ENCODE assay signal across 24 cellular contexts in genomic region chr16:1510272-1510671, GRCh38. TPM values are rescaled to one million over a fixed set of nuclear protein-coding genes. Genes with fewer than 3 reads are reported as not detected.
DNase-seq lines count a peak whose midpoint lies in the region; ATAC-seq and TF ChIP-seq lines count a peak whose summit lies in the region.
"Had no signal": no experiment of that assay in that cellular context is flagged by ENCODE, and none has a peak within 500 bp of the region (broad histone marks: within the 10 kb centered on the region; RNA-seq: fewer than 3 reads in every experiment).

No MANE protein-coding gene starts in this region.

- intact Hi-C loops in ascending aorta (cut with DNase I) (no loop called here), esophagus muscularis mucosa (cut with DNase I) (no loop called here), tibial artery (cut with DNase I; ENCODE audit: low total_unique reads) (no loop called here)
- intact Hi-C loops in activated CD4-positive, alpha-beta T cell treated with anti-CD3 and anti-CD28 coated beads, Interleukin-2, amount 10 ng/mL, durations not matched to agents 24 days and 14 days (cut with micrococcal nuclease) = no loop called here

- no peaks in the 10 kb centered on the region for H3K79me2 ChIP-seq in GM23248 (ENCODE audit: insufficient read depth)

- no peak overlapping the region for H3K9ac ChIP-seq in GM23248

- no peak overlapping the region for H2AFZ ChIP-seq in GM23248

- no peak overlapping the region for H3K4me2 ChIP-seq in GM23248 (ENCODE audit: unreplicated experiment)

- no peaks in the 10 kb centered on the region for H3K27me3 Mint-ChIP-seq in nephron progenitor cell (ENCODE audit: low read depth, poor library complexity)
- H3K27me3 Mint-ChIP-seq in activated CD4-positive, alpha-beta T cell treated with anti-CD3 and anti-CD28 coated beads, Interleukin-2, amount 10 ng/mL, durations not matched to agents 24 days and 14 days = no peaks in the 10 kb centered on the region
- H3K27me3 Mint-ChIP-seq: activated B cell treated with CpG ODN at 0.5 μM for 24 hours; activated CD8-positive, alpha-beta memory T cell treated with anti-CD3 and anti-CD28 coated beads, Interleukin-2, amount 10 ng/mL, durations not matched to agents 7 days and 5 days had no signal

- in situ Hi-C loops in GM23248 (cut with MboI) = no loop called here

- H4K20me1 ChIP-seq in GM23248 (ENCODE audit: insufficient read depth) = no peaks in the 10 kb centered on the region

- H3K27me3 ChIP-seq in ascending aorta = no peaks in the 10 kb centered on the region
- no peaks in the 10 kb centered on the region for H3K27me3 ChIP-seq in esophagus muscularis mucosa
- no peaks in the 10 kb centered on the region for H3K27me3 ChIP-seq in tibial artery
- no peaks in the 10 kb centered on the region for H3K27me3 ChIP-seq in GM23248 (replicated peaks; ENCODE audit: insufficient read depth)
- H3K27me3 ChIP-seq: breast epithelium, Peyer's patch, SJSA1 had no signal

- H3K27ac Mint-ChIP-seq in nephron progenitor cell = peak overlapping the region; percentile 72
- no peak overlapping the region for H3K27ac Mint-ChIP-seq in activated CD4-positive, alpha-beta T cell treated with anti-CD3 and anti-CD28 coated beads, Interleukin-2, amount 10 ng/mL, durations not matched to agents 24 days and 14 days
- H3K27ac Mint-ChIP-seq: activated B cell treated with CpG ODN at 0.5 μM for 24 hours; activated CD8-positive, alpha-beta memory T cell treated with anti-CD3 and anti-CD28 coated beads, Interleukin-2, amount 10 ng/mL, durations not matched to agents 7 days and 5 days; activated naive CD4-positive, alpha-beta T cell treated with anti-CD3 and anti-CD28 coated beads for 36 hours had no signal

- 83% methylated on average over 7 of the region's 10 CpGs for WGBS in esophagus muscularis mucosa
- whole genome bisulfite sequencing in GM23248 (ENCODE audit: low coverage in 1 of 2, low lambda C conversion rate in 2 of 2, missing lambda C conversion rate in 2 of 2), 2 experiments = 80 to 82% methylated on average over 9 to 10 of the region's 10 CpGs

- H3K4me3 Mint-ChIP-seq in nephron progenitor cell = no peak overlapping the region
- no peak overlapping the region for H3K4me3 Mint-ChIP-seq in activated CD4-positive, alpha-beta T cell treated with anti-CD3 and anti-CD28 coated beads, Interleukin-2, amount 10 ng/mL, durations not matched to agents 24 days and 14 days
- H3K4me3 Mint-ChIP-seq: activated B cell treated with CpG ODN at 0.5 μM for 24 hours; activated CD8-positive, alpha-beta memory T cell treated with anti-CD3 and anti-CD28 coated beads, Interleukin-2, amount 10 ng/mL, durations not matched to agents 7 days and 5 days; activated naive CD4-positive, alpha-beta T cell treated with anti-CD3 and anti-CD28 coated beads for 36 hours had no signal

- H3K9me2 ChIP-seq in GM23248 (ENCODE audit: insufficient read depth) = no peaks in the 10 kb centered on the region

- H3K27ac ChIP-seq in ascending aorta = peak overlapping the region; percentile 83 to 92
- peak overlapping the region; percentile 55 to 74 (median 66) for H3K27ac ChIP-seq in esophagus muscularis mucosa (replicated peaks in 1 of 4)
- H3K27ac ChIP-seq in tibial artery = peak overlapping the region; percentile 87 to 89
- no peak overlapping the region for H3K27ac ChIP-seq in GM23248
- H3K27ac ChIP-seq: breast epithelium, SJSA1 had no signal

- DNase-seq in ascending aorta (ENCODE audit: low spot score in 2 of 2) (no peak), esophagus muscularis mucosa (ENCODE audit: extremely low spot score) (no peak), nephron progenitor cell (no peak), tibial artery (no peak), activated gamma-delta T cell (lab: John Stamatoyannopoulos, UW) (no peak), GM23248 (no peak)
- no peak for DNase-seq in activated CD4-positive, alpha-beta T cell treated with anti-CD3 and anti-CD28 coated beads, Interleukin-2, amount 10 ng/mL, durations not matched to agents 24 days and 14 days
- DNase-seq: activated B cell treated with CpG ODN at 0.5 μM for 24 hours; activated CD8-positive, alpha-beta memory T cell treated with anti-CD3 and anti-CD28 coated beads, Interleukin-2, amount 10 ng/mL, durations not matched to agents 7 days and 5 days; activated naive CD4-positive, alpha-beta T cell treated with anti-CD3 and anti-CD28 coated beads for 36 hours; cortex of kidney; islet precursor cell; Kasumi-1; NCI-H1436; NCI-H345; NCI-H748 treated with DMSO at 0.1 percent for 48 hours; Peyer's patch had no signal

- H3K36me3 ChIP-seq in ascending aorta = peaks cover 13 to 15% of the 10 kb centered on the region in 2 donors
- H3K36me3 ChIP-seq in esophagus muscularis mucosa = peaks cover 7 to 83% (median 59%) of the 10 kb centered on the region in 4 donors
- H3K36me3 ChIP-seq in tibial artery = peaks cover 7 to 63% (median 28%) of the 10 kb centered on the region in 3 donors
- H3K36me3 ChIP-seq in GM23248 (ENCODE audit: low read depth) = no peaks in the 10 kb centered on the region
- H3K36me3 ChIP-seq: breast epithelium had no signal

- TF ChIP-seq POLR2A in esophagus muscularis mucosa (IDR thresholded peaks at IDR 0.05; ENCODE audit: low read depth) = no peak

- H3K9me3 ChIP-seq in ascending aorta = peaks cover 0 to 11% of the 10 kb centered on the region in 2 donors
- H3K9me3 ChIP-seq in esophagus muscularis mucosa = peaks cover 0 to 7% (median 2%) of the 10 kb centered on the region in 4 donors
- no peaks in the 10 kb centered on the region for H3K9me3 ChIP-seq in tibial artery
- H3K9me3 ChIP-seq in GM23248 (ENCODE audit: low read depth) = no peaks in the 10 kb centered on the region

- H3K36me3 Mint-ChIP-seq in nephron progenitor cell (ENCODE audit: low read depth) = peaks cover 43% of the 10 kb centered on the region
- H3K36me3 Mint-ChIP-seq in activated CD4-positive, alpha-beta T cell treated with anti-CD3 and anti-CD28 coated beads, Interleukin-2, amount 10 ng/mL, durations not matched to agents 24 days and 14 days (ENCODE audit: low read depth) = peaks cover 22% of the 10 kb centered on the region

- peaks cover 7% of the 10 kb centered on the region for H3K4me1 Mint-ChIP-seq in nephron progenitor cell
- H3K4me1 Mint-ChIP-seq in activated CD4-positive, alpha-beta T cell treated with anti-CD3 and anti-CD28 coated beads, Interleukin-2, amount 10 ng/mL, durations not matched to agents 24 days and 14 days = no peaks in the 10 kb centered on the region
- H3K4me1 Mint-ChIP-seq: activated B cell treated with CpG ODN at 0.5 μM for 24 hours; activated CD8-positive, alpha-beta memory T cell treated with anti-CD3 and anti-CD28 coated beads, Interleukin-2, amount 10 ng/mL, durations not matched to agents 7 days and 5 days had no signal

- no peaks in the 10 kb centered on the region for H3F3A ChIP-seq in GM23248 (ENCODE audit: insufficient read depth)

- TF ChIP-seq CTCF in ascending aorta (IDR thresholded peaks at IDR 0.05) (no peak), esophagus muscularis mucosa (IDR thresholded peaks at IDR 0.05) (no peak), nephron progenitor cell (IDR thresholded peaks at IDR 0.05) (no peak), tibial artery (IDR thresholded peaks at IDR 0.05) (no peak)

- no peak for TF ChIP-seq EP300 in esophagus muscularis mucosa (IDR thresholded peaks at IDR 0.05)

- H3K4me1 ChIP-seq in ascending aorta (peaks cover 13 to 19% of the 10 kb centered on the region in 2 donors), esophagus muscularis mucosa (peaks cover 16 to 24% (median 21%) of the 10 kb centered on the region in 4 donors), tibial artery (peaks cover 16 to 29% (median 21%) of the 10 kb centered on the region in 4 donors), GM23248 (ENCODE audit: insufficient read depth) (no peaks in the 10 kb centered on the region)
- H3K4me1 ChIP-seq: breast epithelium, Peyer's patch, SJSA1 had no signal

- peaks cover 30% of the 10 kb centered on the region for H3K9me3 Mint-ChIP-seq in nephron progenitor cell
- no peaks in the 10 kb centered on the region for H3K9me3 Mint-ChIP-seq in activated CD4-positive, alpha-beta T cell treated with anti-CD3 and anti-CD28 coated beads, Interleukin-2, amount 10 ng/mL, durations not matched to agents 24 days and 14 days

- no peak for ATAC-seq in HG03457 (IDR thresholded peaks at IDR 0.05; ENCODE audit: unreplicated experiment)
- ATAC-seq: activated CD8-positive, alpha-beta memory T cell treated with anti-CD3 and anti-CD28 coated beads, Interleukin-2, amount 10 ng/mL, durations not matched to agents 7 days and 5 days had no signal

- H3K4me3 ChIP-seq in ascending aorta (peak overlapping the region in 1 of 2 donors; percentile 51), esophagus muscularis mucosa (no peak overlapping the region), tibial artery (peak overlapping the region in 1 of 2 donors; percentile 28), GM23248 (no peak overlapping the region)
- H3K4me3 ChIP-seq: breast epithelium, Peyer's patch, SJSA1, skin epidermis had no signal

RNA-seq across cellular contexts. Expression of gene TELO2, which starts 17.1 kb away (rescaled TPM):
- total RNA-seq in ascending aorta (110 TPM), esophagus muscularis mucosa (10 to 100 TPM; 14.1 to 27.7 (median 18.4) TPM)
- 24.7 and 29.3 TPM in 2 replicates for total RNA-seq in GM23248 (2014; rRNA removed; shearing (Covaris generic))
- 28.5 and 30.5 TPM in 2 replicates for polyA plus RNA-seq in GM23248 (2016; fragmentation: Nextera tagmentation; extraction: Ambion mirVana)
- 91.4 and 101 TPM in 2 replicates for total RNA-seq in activated CD4-positive, alpha-beta T cell treated with anti-CD3 and anti-CD28 coated beads, Interleukin-2, amount 10 ng/mL, durations not matched to agents 24 days and 14 days

RNA-seq across cellular contexts. Expression of gene PTX4, which starts 21.5 kb away (rescaled TPM):
- total RNA-seq in ascending aorta = not detected
- total RNA-seq in esophagus muscularis mucosa = under 1 TPM in 3 of 4 donors, not detected in 1; 0.39 to 0.75 (median 0.66) TPM
- total RNA-seq in GM23248 (2014; rRNA removed; shearing (Covaris generic)) = not detected in 2 replicates
- polyA plus RNA-seq in GM23248 (2016; fragmentation: Nextera tagmentation; extraction: Ambion mirVana) = 0.18 TPM in 1 of 2 replicates, not detected in the other
- total RNA-seq in activated CD4-positive, alpha-beta T cell treated with anti-CD3 and anti-CD28 coated beads, Interleukin-2, amount 10 ng/mL, durations not matched to agents 24 days and 14 days = not detected in 2 replicates
- total RNA-seq: activated B cell treated with CpG ODN at 0.5 μM for 24 hours; activated CD8-positive, alpha-beta memory T cell treated with anti-CD3 and anti-CD28 coated beads, Interleukin-2, amount 10 ng/mL, durations not matched to agents 7 days and 5 days; activated naive CD4-positive, alpha-beta T cell treated with anti-CD3 and anti-CD28 coated beads for 36 hours; breast epithelium; esophagus mucosa; HepG2; Peyer's patch; pulmonary artery endothelial cell; SJSA1 had no signal

RNA-seq across cellular contexts. Expression of gene TMEM204, which starts 23.2 kb away (rescaled TPM):
- 145 TPM for total RNA-seq in ascending aorta
- total RNA-seq in esophagus muscularis mucosa = 10 to 100 TPM; 39.5 to 75.0 (median 57.1) TPM
- 40.0 and 43.1 TPM in 2 replicates for total RNA-seq in GM23248 (2014; rRNA removed; shearing (Covaris generic))
- polyA plus RNA-seq in GM23248 (2016; fragmentation: Nextera tagmentation; extraction: Ambion mirVana) = 26.0 and 28.6 TPM in 2 replicates
- total RNA-seq in activated CD4-positive, alpha-beta T cell treated with anti-CD3 and anti-CD28 coated beads, Interleukin-2, amount 10 ng/mL, durations not matched to agents 24 days and 14 days = 19.9 and 20.8 TPM in 2 replicates
- total RNA-seq: HepG2 had no signal
- polyA plus RNA-seq: HepG2 had no signal

RNA-seq across cellular contexts. Expression of gene CLCN7, which starts 35.4 kb away (rescaled TPM):
- total RNA-seq in ascending aorta (108 TPM), esophagus muscularis mucosa (100 to 1,000 TPM in 1 of 4 donors, 10 to 100 TPM in 3; 41.5 to 130 (median 71.9) TPM)
- 37.3 and 39.3 TPM in 2 replicates for total RNA-seq in GM23248 (2014; rRNA removed; shearing (Covaris generic))
- 31.7 and 33.6 TPM in 2 replicates for polyA plus RNA-seq in GM23248 (2016; fragmentation: Nextera tagmentation; extraction: Ambion mirVana)
- total RNA-seq in activated CD4-positive, alpha-beta T cell treated with anti-CD3 and anti-CD28 coated beads, Interleukin-2, amount 10 ng/mL, durations not matched to agents 24 days and 14 days = 56.5 and 58.0 TPM in 2 replicates
